Comparison of ENCODE assay signal across 16 cellular contexts in the genomic region with DNA sequence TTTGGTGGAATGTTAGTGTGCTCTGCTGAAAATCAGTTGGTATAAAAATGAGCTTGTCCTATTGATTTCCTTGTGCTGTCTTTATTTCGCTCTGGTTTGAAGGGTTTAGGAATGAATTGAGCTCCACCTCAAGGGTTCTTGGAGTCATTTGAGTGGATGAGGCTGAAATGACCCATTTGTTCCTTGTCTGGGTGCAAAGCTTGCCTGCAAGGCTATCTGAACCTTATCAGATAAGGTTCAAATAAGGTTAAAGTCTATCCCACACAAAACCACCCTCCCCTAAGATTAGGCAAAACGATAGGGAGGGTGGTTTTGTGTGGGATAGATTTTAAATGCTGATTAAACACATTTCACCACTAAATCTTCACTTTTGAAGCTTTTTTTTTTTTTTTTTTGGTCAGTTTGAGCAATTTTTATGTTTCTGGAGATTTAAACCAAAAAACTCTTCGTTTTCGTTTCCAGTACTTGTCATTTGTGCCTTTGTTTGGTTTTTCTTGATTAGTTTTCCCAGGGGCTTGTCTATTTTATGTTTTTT.
"Had no signal": no experiment of that assay in that cellular context is flagged by ENCODE, and none has a peak within 500 bp of the region (broad histone marks: within the 10 kb centered on the region; RNA-seq: fewer than 3 reads in every experiment).

No MANE protein-coding gene starts in this region.

- H3K27me3 ChIP-seq: dorsolateral prefrontal cortex, heart left ventricle, neutrophil, sigmoid colon had no signal

- FAIRE-seq: endometrium, frontal cortex had no signal

- H3K4me1 ChIP-seq: heart left ventricle, sigmoid colon had no signal

- H3K9me3 ChIP-seq: neutrophil, sigmoid colon had no signal

- H3K36me3 ChIP-seq: heart left ventricle, neutrophil, sigmoid colon had no signal

- ATAC-seq: esophagus mucosa; heart left ventricle; naive thymus-derived CD8-positive, alpha-beta T cell had no signal

- DNase-seq: cortex of kidney; dorsolateral prefrontal cortex; effector CD8-positive, alpha-beta T cell; heart left ventricle; hippocampal formation; naive thymus-derived CD8-positive, alpha-beta T cell; posterior cingulate gyrus; sigmoid colon; stimulated activated CD4-positive, alpha-beta T cell treated with anti-CD3 and anti-CD28 coated beads, Interleukin-2, amount 100 ng/mL, for 48 hours; stimulated activated naive CD4-positive, alpha-beta T cell treated with Interleukin-2 at 50 U/mL for 16 hours; trophoblast cell had no signal

- H3K27ac ChIP-seq: dorsolateral prefrontal cortex, heart left ventricle, neutrophil, sigmoid colon, skin epidermis had no signal

- H3K4me3 ChIP-seq: dorsolateral prefrontal cortex, heart left ventricle, sigmoid colon, skin epidermis had no signal
